1 cellular context compared by ENCODE assay signal in the genomic region with DNA sequence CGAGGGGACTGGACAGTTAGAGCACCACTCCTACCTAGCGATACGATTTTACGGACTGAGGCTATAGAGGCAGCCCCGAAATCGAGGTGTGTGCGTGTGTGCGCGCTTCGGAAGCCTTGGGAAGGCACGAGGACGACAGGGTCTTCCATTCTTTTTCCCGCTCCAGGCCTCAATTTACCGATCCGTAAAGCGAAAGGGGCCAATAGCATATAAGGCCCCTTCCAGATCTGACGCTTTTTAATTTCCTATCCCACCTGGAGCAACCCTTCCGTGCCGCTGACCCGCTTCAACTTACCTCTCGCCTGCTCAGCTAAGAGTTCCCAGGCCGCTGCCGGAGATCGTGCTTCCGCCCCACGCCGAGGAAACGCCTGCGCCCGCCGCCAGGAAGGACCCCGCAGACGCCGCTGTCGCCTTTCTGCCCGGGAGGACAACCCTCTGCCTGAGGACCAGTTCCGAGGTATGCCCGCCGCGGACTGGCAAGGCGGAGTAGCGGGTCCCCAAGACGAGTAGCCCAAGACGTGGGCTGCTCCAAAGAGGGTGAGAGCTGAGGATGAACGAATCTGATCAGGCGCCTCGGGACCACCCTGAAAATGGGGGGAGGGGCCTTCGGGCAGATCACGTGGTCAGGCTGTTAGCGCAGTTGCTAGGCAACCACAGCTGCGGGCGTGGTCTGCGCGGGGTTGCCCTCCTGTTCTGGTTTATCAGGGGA.
TF ChIP-seq lines count a peak whose summit lies in the region.

TSS of gene EFTUD2 (minus strand) at position 372 of the 709 bp plus-strand sequence. CDS start 4,924 bp downstream, outside the sequence.

TF ChIP-seq in HepG2, 621 proteins besides CTCF, POLR2A, EP300 and RAD21 (continued from another document and continues in another):
- peak; percentile 98 for TF ChIP-seq TOPORS (CRISPR knock-in tag; IDR thresholded peaks at IDR 0.05)
- peak; percentile 97; the same call in 1 of the 2 replicates for TF ChIP-seq ZBTB4 (CRISPR knock-in tag; IDR thresholded peaks at IDR 0.05; ENCODE audit: borderline replicate concordance)
- TF ChIP-seq, protein P1, sequence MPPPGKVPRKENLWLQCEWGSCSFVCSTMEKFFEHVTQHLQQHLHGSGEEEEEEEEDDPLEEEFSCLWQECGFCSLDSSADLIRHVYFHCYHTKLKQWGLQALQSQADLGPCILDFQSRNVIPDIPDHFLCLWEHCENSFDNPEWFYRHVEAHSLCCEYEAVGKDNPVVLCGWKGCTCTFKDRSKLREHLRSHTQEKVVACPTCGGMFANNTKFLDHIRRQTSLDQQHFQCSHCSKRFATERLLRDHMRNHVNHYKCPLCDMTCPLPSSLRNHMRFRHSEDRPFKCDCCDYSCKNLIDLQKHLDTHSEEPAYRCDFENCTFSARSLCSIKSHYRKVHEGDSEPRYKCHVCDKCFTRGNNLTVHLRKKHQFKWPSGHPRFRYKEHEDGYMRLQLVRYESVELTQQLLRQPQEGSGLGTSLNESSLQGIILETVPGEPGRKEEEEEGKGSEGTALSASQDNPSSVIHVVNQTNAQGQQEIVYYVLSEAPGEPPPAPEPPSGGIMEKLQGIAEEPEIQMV (CRISPR knock-in tag; IDR thresholded peaks at IDR 0.05; ENCODE audit: low read depth), result peak; percentile 91
- TF ChIP-seq ZBED4 (CRISPR knock-in tag; IDR thresholded peaks at IDR 0.05; ENCODE audit: borderline replicate concordance), result peak; percentile 66
- TF ChIP-seq, protein P2, sequence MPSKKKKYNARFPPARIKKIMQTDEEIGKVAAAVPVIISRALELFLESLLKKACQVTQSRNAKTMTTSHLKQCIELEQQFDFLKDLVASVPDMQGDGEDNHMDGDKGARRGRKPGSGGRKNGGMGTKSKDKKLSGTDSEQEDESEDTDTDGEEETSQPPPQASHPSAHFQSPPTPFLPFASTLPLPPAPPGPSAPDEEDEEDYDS (CRISPR knock-in tag; IDR thresholded peaks at IDR 0.05), result peak; percentile 79
- TF ChIP-seq ZNF737 (CRISPR knock-in tag; IDR thresholded peaks at IDR 0.05; ENCODE audit: borderline replicate concordance), result 0 out of 2 replicates have a peak, but pooled peaks have one; percentile 87
- peak; percentile 52; the same call in 1 of the 2 replicates for TF ChIP-seq NFKBIZ (CRISPR knock-in tag; IDR thresholded peaks at IDR 0.05)
- TF ChIP-seq, protein P3, sequence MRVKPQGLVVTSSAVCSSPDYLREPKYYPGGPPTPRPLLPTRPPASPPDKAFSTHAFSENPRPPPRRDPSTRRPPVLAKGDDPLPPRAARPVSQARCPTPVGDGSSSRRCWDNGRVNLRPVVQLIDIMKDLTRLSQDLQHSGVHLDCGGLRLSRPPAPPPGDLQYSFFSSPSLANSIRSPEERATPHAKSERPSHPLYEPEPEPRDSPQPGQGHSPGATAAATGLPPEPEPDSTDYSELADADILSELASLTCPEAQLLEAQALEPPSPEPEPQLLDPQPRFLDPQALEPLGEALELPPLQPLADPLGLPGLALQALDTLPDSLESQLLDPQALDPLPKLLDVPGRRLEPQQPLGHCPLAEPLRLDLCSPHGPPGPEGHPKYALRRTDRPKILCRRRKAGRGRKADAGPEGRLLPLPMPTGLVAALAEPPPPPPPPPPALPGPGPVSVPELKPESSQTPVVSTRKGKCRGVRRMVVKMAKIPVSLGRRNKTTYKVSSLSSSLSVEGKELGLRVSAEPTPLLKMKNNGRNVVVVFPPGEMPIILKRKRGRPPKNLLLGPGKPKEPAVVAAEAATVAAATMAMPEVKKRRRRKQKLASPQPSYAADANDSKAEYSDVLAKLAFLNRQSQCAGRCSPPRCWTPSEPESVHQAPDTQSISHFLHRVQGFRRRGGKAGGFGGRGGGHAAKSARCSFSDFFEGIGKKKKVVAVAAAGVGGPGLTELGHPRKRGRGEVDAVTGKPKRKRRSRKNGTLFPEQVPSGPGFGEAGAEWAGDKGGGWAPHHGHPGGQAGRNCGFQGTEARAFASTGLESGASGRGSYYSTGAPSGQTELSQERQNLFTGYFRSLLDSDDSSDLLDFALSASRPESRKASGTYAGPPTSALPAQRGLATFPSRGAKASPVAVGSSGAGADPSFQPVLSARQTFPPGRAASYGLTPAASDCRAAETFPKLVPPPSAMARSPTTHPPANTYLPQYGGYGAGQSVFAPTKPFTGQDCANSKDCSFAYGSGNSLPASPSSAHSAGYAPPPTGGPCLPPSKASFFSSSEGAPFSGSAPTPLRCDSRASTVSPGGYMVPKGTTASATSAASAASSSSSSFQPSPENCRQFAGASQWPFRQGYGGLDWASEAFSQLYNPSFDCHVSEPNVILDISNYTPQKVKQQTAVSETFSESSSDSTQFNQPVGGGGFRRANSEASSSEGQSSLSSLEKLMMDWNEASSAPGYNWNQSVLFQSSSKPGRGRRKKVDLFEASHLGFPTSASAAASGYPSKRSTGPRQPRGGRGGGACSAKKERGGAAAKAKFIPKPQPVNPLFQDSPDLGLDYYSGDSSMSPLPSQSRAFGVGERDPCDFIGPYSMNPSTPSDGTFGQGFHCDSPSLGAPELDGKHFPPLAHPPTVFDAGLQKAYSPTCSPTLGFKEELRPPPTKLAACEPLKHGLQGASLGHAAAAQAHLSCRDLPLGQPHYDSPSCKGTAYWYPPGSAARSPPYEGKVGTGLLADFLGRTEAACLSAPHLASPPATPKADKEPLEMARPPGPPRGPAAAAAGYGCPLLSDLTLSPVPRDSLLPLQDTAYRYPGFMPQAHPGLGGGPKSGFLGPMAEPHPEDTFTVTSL (CRISPR knock-in tag; IDR thresholded peaks at IDR 0.05; ENCODE audit: borderline replicate concordance), result no peak
- TF ChIP-seq ZNF451 (CRISPR knock-in tag; IDR thresholded peaks at IDR 0.05), result peak; percentile 96
- TF ChIP-seq ZFP37 (CRISPR knock-in tag; IDR thresholded peaks at IDR 0.05; ENCODE audit: borderline replicate concordance), result no peak
- TF ChIP-seq, protein P4, sequence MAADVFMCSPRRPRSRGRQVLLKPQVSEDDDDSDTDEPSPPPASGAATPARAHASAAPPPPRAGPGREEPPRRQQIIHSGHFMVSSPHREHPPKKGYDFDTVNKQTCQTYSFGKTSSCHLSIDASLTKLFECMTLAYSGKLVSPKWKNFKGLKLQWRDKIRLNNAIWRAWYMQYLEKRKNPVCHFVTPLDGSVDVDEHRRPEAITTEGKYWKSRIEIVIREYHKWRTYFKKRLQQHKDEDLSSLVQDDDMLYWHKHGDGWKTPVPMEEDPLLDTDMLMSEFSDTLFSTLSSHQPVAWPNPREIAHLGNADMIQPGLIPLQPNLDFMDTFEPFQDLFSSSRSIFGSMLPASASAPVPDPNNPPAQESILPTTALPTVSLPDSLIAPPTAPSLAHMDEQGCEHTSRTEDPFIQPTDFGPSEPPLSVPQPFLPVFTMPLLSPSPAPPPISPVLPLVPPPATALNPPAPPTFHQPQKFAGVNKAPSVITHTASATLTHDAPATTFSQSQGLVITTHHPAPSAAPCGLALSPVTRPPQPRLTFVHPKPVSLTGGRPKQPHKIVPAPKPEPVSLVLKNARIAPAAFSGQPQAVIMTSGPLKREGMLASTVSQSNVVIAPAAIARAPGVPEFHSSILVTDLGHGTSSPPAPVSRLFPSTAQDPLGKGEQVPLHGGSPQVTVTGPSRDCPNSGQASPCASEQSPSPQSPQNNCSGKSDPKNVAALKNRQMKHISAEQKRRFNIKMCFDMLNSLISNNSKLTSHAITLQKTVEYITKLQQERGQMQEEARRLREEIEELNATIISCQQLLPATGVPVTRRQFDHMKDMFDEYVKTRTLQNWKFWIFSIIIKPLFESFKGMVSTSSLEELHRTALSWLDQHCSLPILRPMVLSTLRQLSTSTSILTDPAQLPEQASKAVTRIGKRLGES (CRISPR knock-in tag; IDR thresholded peaks at IDR 0.05; ENCODE audit: borderline replicate concordance), result peak; percentile 73; the same call in 1 of the 2 replicates
- TF ChIP-seq MEIS2 (CRISPR knock-in tag; IDR thresholded peaks at IDR 0.05), result peak; percentile 74; the same call in 1 of the 2 replicates
- peak; percentile 80; the same call in 1 of the 2 replicates for TF ChIP-seq ZNF704 (CRISPR knock-in tag; IDR thresholded peaks at IDR 0.05; ENCODE audit: borderline replicate concordance)
- TF ChIP-seq HMG20B (CRISPR knock-in tag; conservative IDR thresholded peaks at IDR 0.05), result peak; percentile 68; the same call in 1 of the 2 replicates
- no peak for TF ChIP-seq CENPX (CRISPR knock-in tag; IDR thresholded peaks at IDR 0.05)
- TF ChIP-seq POLR2AphosphoS2 (IDR thresholded peaks at IDR 0.05; ENCODE audit: low read depth, low read length), result no peak
- peak; percentile 53 for TF ChIP-seq RARA (CRISPR knock-in tag; IDR thresholded peaks at IDR 0.05)
- peak; percentile 96; the same call in 1 of the 2 replicates for TF ChIP-seq ZNF619 (CRISPR knock-in tag; IDR thresholded peaks at IDR 0.05)
- TF ChIP-seq NFYB (CRISPR knock-in tag; IDR thresholded peaks at IDR 0.05), result peak; percentile 51; the same call in 1 of the 2 replicates
- no peak for TF ChIP-seq FOXK2 (IDR thresholded peaks at IDR 0.05)
- no peak for TF ChIP-seq AFF4 (CRISPR knock-in tag; IDR thresholded peaks at IDR 0.05)
- TF ChIP-seq ZNF841 (CRISPR knock-in tag; IDR thresholded peaks at IDR 0.05; ENCODE audit: borderline replicate concordance), result peak; percentile 77; the same call in 1 of the 2 replicates
- no peak for TF ChIP-seq SCMH1 (CRISPR knock-in tag; IDR thresholded peaks at IDR 0.05; ENCODE audit: borderline replicate concordance)
- peak; percentile 88 for TF ChIP-seq ZFP1 (CRISPR knock-in tag; IDR thresholded peaks at IDR 0.05)
- peak; percentile 93 for TF ChIP-seq KLF9 (CRISPR knock-in tag; IDR thresholded peaks at IDR 0.05; ENCODE audit: low read depth)
